ENCODE assay signal across 9 cellular contexts in the genomic region with DNA sequence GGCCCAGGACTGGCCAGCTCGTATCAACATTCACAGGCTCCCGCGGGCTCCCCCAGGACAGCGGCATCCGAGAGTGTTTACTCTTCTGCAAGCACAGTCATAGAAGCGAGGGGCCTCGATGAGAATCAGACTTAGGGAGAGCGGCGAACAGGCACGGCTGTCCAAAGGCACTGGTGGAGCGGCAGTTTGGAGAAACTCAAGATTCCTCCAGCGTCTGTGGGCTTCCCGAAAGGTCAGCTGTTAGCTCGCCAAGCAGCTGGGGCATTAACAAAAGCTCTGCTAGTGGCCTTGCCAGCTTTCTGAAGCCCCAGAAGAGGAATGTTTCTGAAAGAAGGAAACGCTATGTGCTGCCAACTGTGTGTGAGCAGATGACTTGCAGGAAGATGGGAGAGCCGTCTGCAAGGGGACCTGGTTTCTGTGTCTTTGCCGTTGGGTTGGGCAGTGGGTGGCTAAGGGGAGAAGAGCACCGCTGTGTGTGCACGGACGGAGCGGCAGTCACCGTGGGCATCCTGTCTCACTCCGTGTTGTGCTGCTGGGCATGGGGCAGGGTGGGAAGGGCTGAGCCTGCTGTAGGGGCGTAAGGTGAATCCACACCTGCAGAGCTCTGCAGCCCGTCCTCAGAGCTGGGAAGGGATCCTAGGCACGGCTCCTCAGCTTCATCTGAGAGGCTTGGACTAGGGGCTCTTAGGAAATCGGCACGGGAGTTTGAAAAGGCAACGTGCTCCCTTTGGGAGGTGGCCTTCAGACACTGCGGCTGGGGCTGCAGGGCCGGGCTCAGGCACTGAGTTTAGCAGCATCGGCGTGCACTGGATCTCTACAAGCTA. TPM values are rescaled to one million over a fixed set of nuclear protein-coding genes. Genes with fewer than 3 reads are reported as not detected.
DNase-seq lines count a peak whose midpoint lies in the region; ATAC-seq and TF ChIP-seq lines count a peak whose summit lies in the region.
"Had no signal": no experiment of that assay in that cellular context is flagged by ENCODE, and none has a peak within 500 bp of the region (broad histone marks: within the 10 kb centered on the region; RNA-seq: fewer than 3 reads in every experiment).

No MANE protein-coding gene starts in this region.

- WGBS in esophagus squamous epithelium, 2 donors: 74 to 75% methylated on average over 27 to 29 of the region's 33 CpGs

- in situ Hi-C loops in Panc1 (cut with HindIII; ENCODE audit: low pct_unique_long_range_greater_than_20kb, low sequenced_read_pairs): no loop called here

- H3K27me3 ChIP-seq in Panc1 (ENCODE audit: control insufficient read depth, insufficient read depth, low read length) (no peaks in the 10 kb centered on the region), esophagus squamous epithelium (no peaks in the 10 kb centered on the region)

- peaks cover 5% of the 10 kb centered on the region; the same call in 1 of the 2 replicates for H3K4me1 ChIP-seq in Panc1 (ENCODE audit: control insufficient read depth, insufficient read depth, low read length)
- peaks cover 17 to 50% (median 17%) of the 10 kb centered on the region in 3 donors for H3K4me1 ChIP-seq in esophagus squamous epithelium

- H3K9me3 ChIP-seq in Panc1 (ENCODE audit: control insufficient read depth, insufficient read depth, low read depth, low read length): no peaks in the 10 kb centered on the region
- peaks cover 0 to 10% (median 0%) of the 10 kb centered on the region in 3 donors for H3K9me3 ChIP-seq in esophagus squamous epithelium

- TF ChIP-seq CTCF in Panc1 (IDR thresholded peaks at IDR 0.05) (no peak), esophagus squamous epithelium (IDR thresholded peaks at IDR 0.05) (no peak)

- BruUV-seq in Panc1 (replicated peaks; lab: Mats Ljungman, UMichigan): TSS peak; percentile 9

- intact Hi-C loops in Panc1 (cut with micrococcal nuclease; ENCODE audit: unreplicated experiment): no loop called here
- intact Hi-C loops in esophagus squamous epithelium (cut with DNase I): no loop called here

- POLR2A ChIA-PET in Panc1 (lab: Charles Lee): no interaction called here

- ATAC-seq in Panc1 (no peak), HG02973 (IDR thresholded peaks at IDR 0.05; ENCODE audit: unreplicated experiment) (no peak)

- no peak overlapping the region for H3K4me3 ChIP-seq in Panc1 (ENCODE audit: low read depth in 2 of 2, low read length in 2 of 2)
- H3K4me3 ChIP-seq in esophagus squamous epithelium: peak overlapping the region in 1 of 4 donors; percentile 21

- H3K36me3 ChIP-seq in Panc1 (ENCODE audit: control insufficient read depth, insufficient read depth, low read length) (peaks cover 8% of the 10 kb centered on the region; the same call in 1 of the 2 replicates), esophagus squamous epithelium (peaks cover 0 to 29% (median 0%) of the 10 kb centered on the region in 3 donors)

- CTCF ChIA-PET in Panc1 (lab: Charles Lee): no interaction called here

- no peak overlapping the region for H3K27ac ChIP-seq in Panc1 (ENCODE audit: low read length)
- H3K27ac ChIP-seq in esophagus squamous epithelium: peak overlapping the region; percentile 45 to 72 (median 69)
- peak overlapping the region; percentile 83 for H3K27ac ChIP-seq in temporal lobe (ENCODE audit: low read depth, low read length)

- DNase-seq in Panc1 (ENCODE audit: low read depth, low spot score) (no peak), esophagus squamous epithelium (lab: John Stamatoyannopoulos, UW) (no peak), myocyte (ENCODE audit: low read depth) (peak; percentile 98), DMS 273 treated with DMSO at 0.1 percent for 48 hours (lab: John Stamatoyannopoulos, UW) (no peak), SW480 (ENCODE audit: low spot score) (no peak), NCI-H2029 (lab: John Stamatoyannopoulos, UW) (no peak)
- DNase-seq: DND-41 had no signal

- TF ChIP-seq POLR2A in esophagus squamous epithelium (IDR thresholded peaks at IDR 0.05): no peak

RNA-seq across cellular contexts. Expression of gene AMZ1, which starts 42.1 kb away (rescaled TPM):
- total RNA-seq in Panc1 (2021; ENCODE audit: unreplicated experiment): 0.57 TPM
- 0.91 TPM for polyA plus RNA-seq in Panc1 (2012; ENCODE audit: insufficient read length)
- total RNA-seq in esophagus squamous epithelium: under 1 TPM in 2 of 4 donors, not detected in 2; 0.12 to 0.19 TPM
- total RNA-seq in myocyte: 0.11 TPM in 1 of 2 replicates, not detected in the other
- 2.3 TPM for polyA plus RNA-seq in myocyte (2012)
- 1.5 TPM for total RNA-seq in temporal lobe
